In genomic region chrX:110316351-110317078, GRCh38 we compare ENCODE assay signal across 8 cellular contexts. TPM values are rescaled to one million over a fixed set of nuclear protein-coding genes. Genes with fewer than 3 reads are reported as not detected.
DNase-seq lines count a peak whose midpoint lies in the region; ATAC-seq and TF ChIP-seq lines count a peak whose summit lies in the region.

No MANE protein-coding gene starts in this region.

- H3K4me1 ChIP-seq in BE2C: no peaks in the 10 kb centered on the region
- no peaks in the 10 kb centered on the region for H3K4me1 ChIP-seq in ascending aorta
- peaks cover 0 to 4% of the 10 kb centered on the region in 2 donors for H3K4me1 ChIP-seq in left lung
- peaks cover 0 to 13% (median 0%) of the 10 kb centered on the region in 4 donors for H3K4me1 ChIP-seq in transverse colon

- TF ChIP-seq EP300 in transverse colon (IDR thresholded peaks at IDR 0.05; ENCODE audit: low read depth): no peak

- intact Hi-C loops in ascending aorta (cut with DNase I) (loop anchor here (5.0 to 10.0 kb wide), 3 partner anchors 96 to 782 kb away; partner anchors contain the start of gene NXT2), left lung (cut with DNase I) (no loop called here), transverse colon (cut with DNase I; ENCODE audit: low total_unique reads) (no loop called here)

- H3K4me3 ChIP-seq in BE2C (ENCODE audit: low read depth, low read length) (peak overlapping the region; percentile 64), HL-60 (replicated peaks; ENCODE audit: insufficient read depth, low read length) (peak overlapping the region; percentile 79), ascending aorta (peak overlapping the region; percentile 60 to 93), left lung (peak overlapping the region; percentile 53 to 63), transverse colon (peak overlapping the region; percentile 54 to 90 (median 63))

- no peak for TF ChIP-seq CTCF in BE2C (IDR thresholded peaks at IDR 0.05; ENCODE audit: low read depth, low read length)
- TF ChIP-seq CTCF in HL-60 (IDR thresholded peaks at IDR 0.05; ENCODE audit: insufficient read depth, low read length): no peak
- no peak for TF ChIP-seq CTCF in ascending aorta (IDR thresholded peaks at IDR 0.05)
- no peak for TF ChIP-seq CTCF in left lung (IDR thresholded peaks at IDR 0.05)
- no peak for TF ChIP-seq CTCF in transverse colon (IDR thresholded peaks at IDR 0.05)

- no peak for TF ChIP-seq POLR2A in transverse colon (IDR thresholded peaks at IDR 0.05)

- H3K36me3 ChIP-seq in BE2C (peaks cover 4% of the 10 kb centered on the region; the same call in 1 of the 2 replicates), ascending aorta (no peaks in the 10 kb centered on the region), left lung (no peaks in the 10 kb centered on the region), transverse colon (no peaks in the 10 kb centered on the region)

- H3K27me3 ChIP-seq in BE2C (no peaks in the 10 kb centered on the region), HL-60 (ENCODE audit: insufficient read depth, poor library complexity, severe bottlenecking) (no peaks in the 10 kb centered on the region), ascending aorta (no peaks in the 10 kb centered on the region), left lung (peaks cover 0 to 5% of the 10 kb centered on the region in 2 donors), transverse colon (no peaks in the 10 kb centered on the region)

- WGBS in transverse colon (ENCODE audit: low coverage in 1 of 2), 2 donors: 36 to 44% methylated on average over 1 to 12 of the region's 12 CpGs

- H3K27ac ChIP-seq in HL-60 (replicated peaks) (no peak overlapping the region), ascending aorta (no peak overlapping the region), left lung (no peak overlapping the region), transverse colon (peak overlapping the region in 1 of 4 donors; percentile 86)

- in situ Hi-C loops in transverse colon (cut with MboI; ENCODE audit: low pct_ligation_motif_present in 1 of 4, low pct_unique_long_range_greater_than_20kb in 1 of 4, low sequenced_read_pairs in 3 of 4): no loop called here

- no peaks in the 10 kb centered on the region for H3K9me3 ChIP-seq in BE2C
- H3K9me3 ChIP-seq in ascending aorta: no peaks in the 10 kb centered on the region
- no peaks in the 10 kb centered on the region for H3K9me3 ChIP-seq in left lung
- no peaks in the 10 kb centered on the region for H3K9me3 ChIP-seq in transverse colon

- no peak for DNase-seq in BE2C
- DNase-seq in HL-60 (ENCODE audit: low read depth in 1 of 2, low spot score in 1 of 2): no peak
- no peak for DNase-seq in ascending aorta (ENCODE audit: low spot score in 2 of 2)
- DNase-seq in left lung: no peak
- DNase-seq in transverse colon: no peak
- no peak for DNase-seq in stimulated activated CD4-positive, alpha-beta T cell treated with anti-CD3 and anti-CD28 coated beads, Interleukin-4, amount 100 ng/mL, for 24 hours

- ATAC-seq in left lung (no peak), GM21367 (IDR thresholded peaks at IDR 0.05; ENCODE audit: unreplicated experiment) (no peak), HG03045 (IDR thresholded peaks at IDR 0.05; ENCODE audit: unreplicated experiment) (no peak)

RNA-seq across cellular contexts. Expression of gene AMMECR1, which starts 1.4 kb away (rescaled TPM):
- 6.8 TPM for polyA plus RNA-seq in BE2C (2012; ENCODE audit: insufficient read depth, insufficient read length, low read depth)
- total RNA-seq in ascending aorta (3.5 TPM), left lung (10 to 100 TPM in 1 of 2 donors, 1 to 10 TPM in 1; 8.9 to 11.4 TPM), transverse colon (10 to 100 TPM in 1 of 4 donors, 1 to 10 TPM in 3; 2.6 to 15.3 (median 8.6) TPM)

RNA-seq across cellular contexts. Expression of gene RTL9, which starts 42.1 kb away (rescaled TPM):
- polyA plus RNA-seq in BE2C (2012; ENCODE audit: insufficient read depth, insufficient read length, low read depth): 0.14 TPM
- total RNA-seq in ascending aorta: not detected
- under 1 TPM; 0.24 to 0.70 TPM for total RNA-seq in left lung
- under 1 TPM in 1 of 4 donors, not detected in 3; under 0.01 TPM for total RNA-seq in transverse colon
